ENCODE assay signal across 1 cellular context in the genomic region with DNA sequence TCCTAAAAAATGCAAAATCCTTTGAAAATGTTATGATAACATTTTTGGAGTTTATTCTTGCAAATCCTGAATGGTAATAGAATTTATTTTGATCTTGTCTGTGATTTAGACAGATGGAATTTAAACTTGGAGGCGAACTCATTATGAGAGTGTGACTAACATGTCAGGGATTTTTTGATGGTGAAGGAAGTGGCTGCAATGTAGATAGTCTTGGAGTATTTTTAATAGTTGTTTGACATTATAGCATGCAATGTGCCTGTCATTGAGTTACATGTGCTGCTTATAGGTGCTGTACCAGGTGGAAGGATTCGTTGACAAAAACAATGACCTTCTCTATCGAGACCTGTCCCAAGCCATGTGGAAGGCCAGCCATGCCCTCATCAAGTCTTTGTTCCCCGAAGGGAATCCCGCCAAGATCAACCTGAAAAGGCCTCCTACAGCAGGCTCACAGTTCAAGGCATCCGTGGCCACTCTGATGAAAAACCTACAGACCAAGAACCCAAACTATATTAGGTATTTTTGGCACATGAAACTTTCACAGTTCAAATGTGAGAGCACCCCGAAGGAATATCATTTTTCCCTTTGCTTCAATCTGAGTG.
TF ChIP-seq lines count a peak whose summit lies in the region.

No MANE protein-coding gene starts in this region.

TF ChIP-seq in IMR-90, 13 proteins besides CTCF, POLR2A, EP300 and RAD21:
- TF ChIP-seq FOS (IDR thresholded peaks at IDR 0.05; ENCODE audit: low read depth, low read length) (no peak), MXI1 (IDR thresholded peaks at IDR 0.05; ENCODE audit: borderline replicate concordance, low read depth, low read length) (peak; percentile 85)
